Comparison of ENCODE assay signal across 28 cellular contexts in the genomic region with DNA sequence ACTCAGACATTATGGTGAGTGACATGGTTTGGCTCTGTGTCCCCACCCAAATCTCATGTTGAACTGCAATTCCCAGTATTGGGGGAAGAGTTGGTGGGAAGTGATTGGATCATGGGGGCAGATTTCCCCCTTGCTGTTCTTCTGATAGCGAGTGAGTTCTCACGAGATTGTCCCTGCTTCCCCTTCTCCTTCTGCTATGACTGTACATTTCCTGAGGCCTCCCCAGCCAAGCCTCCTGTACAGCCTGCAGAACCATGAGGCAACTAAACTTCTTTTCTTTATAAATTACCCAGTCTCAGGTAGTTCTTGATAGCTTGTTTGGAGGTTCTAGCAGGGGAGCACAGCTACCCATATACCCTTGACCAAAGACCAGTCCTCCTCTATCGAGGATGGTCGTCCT. TPM values are rescaled to one million over a fixed set of nuclear protein-coding genes. Genes with fewer than 3 reads are reported as not detected.
DNase-seq lines count a peak whose midpoint lies in the region; ATAC-seq, FAIRE-seq and TF ChIP-seq lines count a peak whose summit lies in the region.
"Had no signal": no experiment of that assay in that cellular context is flagged by ENCODE, and none has a peak within 500 bp of the region (broad histone marks: within the 10 kb centered on the region; RNA-seq: fewer than 3 reads in every experiment).

No MANE protein-coding gene starts in this region.

- no peak for TF ChIP-seq EP300 in GM12878 (IDR thresholded peaks at IDR 0.05; ENCODE audit: borderline replicate concordance in 1 of 2, control insufficient read depth in 1 of 2, low read depth in 2 of 2, low read length in 2 of 2)

- peaks cover 61% of the 10 kb centered on the region for H3K4me1 Mint-ChIP-seq in activated CD4-positive, alpha-beta T cell treated with anti-CD3 and anti-CD28 coated beads for 36 hours
- H3K4me1 Mint-ChIP-seq in activated CD4-positive, alpha-beta T cell treated with anti-CD3 and anti-CD28 coated beads, Interleukin-2, amount 10 ng/mL, durations not matched to agents 7 days and 5 days: peaks cover 39% of the 10 kb centered on the region
- H3K4me1 Mint-ChIP-seq in type B pancreatic cell (ENCODE audit: unreplicated experiment): no peaks in the 10 kb centered on the region

- no peak overlapping the region for H2AFZ ChIP-seq in OCI-LY3 (ENCODE audit: low read depth, low read length)
- no peak overlapping the region for H2AFZ ChIP-seq in GM12878 (ENCODE audit: control insufficient read depth, low read depth, low read length)
- H2AFZ ChIP-seq: parathyroid adenoma had no signal

- ATAC-seq in activated CD4-positive, alpha-beta T cell treated with anti-CD3 and anti-CD28 coated beads for 36 hours: peak; percentile 57
- ATAC-seq in GM12878: no peak
- no peak for ATAC-seq in GM19455 (IDR thresholded peaks at IDR 0.05; ENCODE audit: unreplicated experiment)
- ATAC-seq in GM19035 (IDR thresholded peaks at IDR 0.05; ENCODE audit: unreplicated experiment): no peak
- ATAC-seq: activated CD8-positive, alpha-beta T cell treated with anti-CD3 and anti-CD28 coated beads for 36 hours; effector memory CD8-positive, alpha-beta T cell; HCT116; right cardiac atrium; stimulated activated naive CD8-positive, alpha-beta T cell treated with anti-CD3 and anti-CD28 coated beads, Interleukin-15, amount 100 ng/mL, for 72 hours had no signal

- no peak for TF ChIP-seq POLR2A in GM12878 (IDR thresholded peaks at IDR 0.05; ENCODE audit: low read depth, low read length)

- peaks cover 17% of the 10 kb centered on the region for H3K9me3 Mint-ChIP-seq in activated CD4-positive, alpha-beta T cell treated with anti-CD3 and anti-CD28 coated beads for 36 hours (ENCODE audit: low read depth)
- H3K9me3 Mint-ChIP-seq in activated CD4-positive, alpha-beta T cell treated with anti-CD3 and anti-CD28 coated beads, Interleukin-2, amount 10 ng/mL, durations not matched to agents 7 days and 5 days: peaks cover 39% of the 10 kb centered on the region
- H3K9me3 Mint-ChIP-seq in type B pancreatic cell: peaks cover 22% of the 10 kb centered on the region

- H3K79me2 ChIP-seq in OCI-LY3 (ENCODE audit: low read length) (peaks cover 31% of the 10 kb centered on the region), GM12878 (ENCODE audit: control insufficient read depth, insufficient read depth, low read length) (peaks cover 34% of the 10 kb centered on the region)
- H3K79me2 ChIP-seq: parathyroid adenoma had no signal

- no peaks in the 10 kb centered on the region for H3K27me3 ChIP-seq in OCI-LY3 (ENCODE audit: low read depth, low read length)
- H3K27me3 ChIP-seq in GM12878 (replicated peaks in 1 of 2; ENCODE audit: control insufficient read depth in 2 of 2, insufficient read depth in 2 of 2, low read length in 1 of 2): no peaks in the 10 kb centered on the region
- H3K27me3 ChIP-seq: colonic mucosa, spleen, tibial artery had no signal

- peak overlapping the region; percentile 23; the same call in 1 of the 2 replicates for H3K4me2 ChIP-seq in OCI-LY3 (ENCODE audit: low read length)
- H3K4me2 ChIP-seq in GM12878 (ENCODE audit: control insufficient read depth, insufficient read depth): no peak overlapping the region

- intact Hi-C loops in activated CD4-positive, alpha-beta T cell treated with anti-CD3 and anti-CD28 coated beads for 36 hours (cut with DNase I, micrococcal nuclease): no loop called here
- intact Hi-C loops in GM12878 (cut with micrococcal nuclease; ENCODE audit: unreplicated experiment): no loop called here

- H3K4me3 ChIP-seq in OCI-LY3 (ENCODE audit: low read length) (no peak overlapping the region), GM12878 (no peak overlapping the region)
- H3K4me3 ChIP-seq: colonic mucosa, spleen, tibial artery had no signal

- H3K27ac Mint-ChIP-seq in activated CD4-positive, alpha-beta T cell treated with anti-CD3 and anti-CD28 coated beads for 36 hours: no peak overlapping the region
- H3K27ac Mint-ChIP-seq in activated CD4-positive, alpha-beta T cell treated with anti-CD3 and anti-CD28 coated beads, Interleukin-2, amount 10 ng/mL, durations not matched to agents 7 days and 5 days: no peak overlapping the region
- H3K27ac Mint-ChIP-seq in type B pancreatic cell: peak overlapping the region; percentile 0
- H3K27ac Mint-ChIP-seq: activated CD8-positive, alpha-beta T cell treated with anti-CD3 and anti-CD28 coated beads for 36 hours; mesothelial cell of epicardium had no signal

- CTCF ChIA-PET in activated CD4-positive, alpha-beta T cell treated with anti-CD3 and anti-CD28 coated beads for 36 hours (lab: Charles Lee): no interaction called here
- CTCF ChIA-PET in activated CD4-positive, alpha-beta T cell treated with anti-CD3 and anti-CD28 coated beads, Interleukin-2, amount 10 ng/mL, durations not matched to agents 7 days and 5 days (lab: Charles Lee): no interaction called here
- CTCF ChIA-PET in GM12878 (lab: Yijun Ruan, JAX): no interaction called here

- no peaks in the 10 kb centered on the region for H3K27me3 Mint-ChIP-seq in activated CD4-positive, alpha-beta T cell treated with anti-CD3 and anti-CD28 coated beads for 36 hours
- no peaks in the 10 kb centered on the region for H3K27me3 Mint-ChIP-seq in activated CD4-positive, alpha-beta T cell treated with anti-CD3 and anti-CD28 coated beads, Interleukin-2, amount 10 ng/mL, durations not matched to agents 7 days and 5 days
- H3K27me3 Mint-ChIP-seq in type B pancreatic cell: no peaks in the 10 kb centered on the region
- H3K27me3 Mint-ChIP-seq: activated CD8-positive, alpha-beta T cell treated with anti-CD3 and anti-CD28 coated beads for 36 hours; effector memory CD8-positive, alpha-beta T cell; stimulated activated naive CD8-positive, alpha-beta T cell treated with anti-CD3 and anti-CD28 coated beads, Interleukin-15, amount 100 ng/mL, for 72 hours had no signal

- H3K36me3 Mint-ChIP-seq in activated CD4-positive, alpha-beta T cell treated with anti-CD3 and anti-CD28 coated beads for 36 hours (ENCODE audit: low read depth): peaks cover 55% of the 10 kb centered on the region
- H3K36me3 Mint-ChIP-seq in activated CD4-positive, alpha-beta T cell treated with anti-CD3 and anti-CD28 coated beads, Interleukin-2, amount 10 ng/mL, durations not matched to agents 7 days and 5 days (ENCODE audit: low read depth): peaks cover 80% of the 10 kb centered on the region
- peaks cover 63% of the 10 kb centered on the region for H3K36me3 Mint-ChIP-seq in type B pancreatic cell

- FAIRE-seq in GM12878 (lab: Jason Lieb, UNC): peak; percentile 13
- FAIRE-seq: bronchial epithelial cell had no signal

- H3K4me1 ChIP-seq in OCI-LY3 (ENCODE audit: low read length) (peaks cover 23% of the 10 kb centered on the region), GM12878 (ENCODE audit: control insufficient read depth, insufficient read depth, low read length) (peaks cover 4% of the 10 kb centered on the region; the same call in 1 of the 2 replicates)
- H3K4me1 ChIP-seq: colonic mucosa, parathyroid adenoma, tibial artery had no signal

- H3K4me3 Mint-ChIP-seq in activated CD4-positive, alpha-beta T cell treated with anti-CD3 and anti-CD28 coated beads for 36 hours: no peak overlapping the region
- H3K4me3 Mint-ChIP-seq in activated CD4-positive, alpha-beta T cell treated with anti-CD3 and anti-CD28 coated beads, Interleukin-2, amount 10 ng/mL, durations not matched to agents 7 days and 5 days: no peak overlapping the region
- no peak overlapping the region for H3K4me3 Mint-ChIP-seq in type B pancreatic cell
- H3K4me3 Mint-ChIP-seq: activated CD8-positive, alpha-beta T cell treated with anti-CD3 and anti-CD28 coated beads for 36 hours; effector memory CD8-positive, alpha-beta T cell; mesothelial cell of epicardium; stimulated activated naive CD8-positive, alpha-beta T cell treated with anti-CD3 and anti-CD28 coated beads, Interleukin-15, amount 100 ng/mL, for 72 hours had no signal

- H3K9me3 ChIP-seq in OCI-LY3 (ENCODE audit: insufficient read depth, low read length) (peaks cover 11% of the 10 kb centered on the region; the same call in 1 of the 2 replicates), GM12878 (replicated peaks; ENCODE audit: control insufficient read depth, insufficient read depth, low read length) (peaks cover 30% of the 10 kb centered on the region)
- H3K9me3 ChIP-seq: colonic mucosa, tibial artery had no signal

- TF ChIP-seq RAD21 in GM12878 (IDR thresholded peaks at IDR 0.05; ENCODE audit: insufficient read depth, low read depth, low read length): no peak

- SMC1A ChIA-PET in GM12878 (lab: Charles Lee; ENCODE audit: uncharacterized antibody, unreplicated experiment): interaction anchor here (0.7 kb wide), 1 partner anchor 779 kb away, joined by 3 read pairs; no protein-coding TSS in a partner anchor

- TF ChIP-seq CTCF in OCI-LY3 (IDR thresholded peaks at IDR 0.05; ENCODE audit: low read depth, low read length) (no peak), GM12878 (IDR thresholded peaks at IDR 0.05 in 2 of 3, conservative IDR thresholded peaks at IDR 0.05 in 1 of 3; ENCODE audit: control insufficient read depth in 2 of 3, extremely low read depth in 1 of 3, insufficient read depth in 1 of 3, low read depth in 3 of 3, low read length in 3 of 3) (no peak), type B pancreatic cell (conservative IDR thresholded peaks at IDR 0.05) (no peak)

- in situ Hi-C loops in GM12878 (cut with MboI): no loop called here

- RAD21 ChIA-PET in GM12878 (lab: Charles Lee; ENCODE audit: unreplicated experiment): no interaction called here

- no TSS peak for BruUV-seq in GM12878 (replicated peaks; lab: Mats Ljungman, UMichigan)

- no peak for DNase-seq in activated CD4-positive, alpha-beta T cell treated with anti-CD3 and anti-CD28 coated beads for 36 hours
- no peak for DNase-seq in activated CD4-positive, alpha-beta T cell treated with anti-CD3 and anti-CD28 coated beads, Interleukin-2, amount 10 ng/mL, durations not matched to agents 7 days and 5 days
- DNase-seq in GM12878 (ENCODE audit: low read depth, low spot score) (no peak), type B pancreatic cell (ENCODE audit: extremely low spot score, unreplicated experiment) (no peak), SIG-M5 treated with dmso at 0.1 percent for 504 hours (lab: John Stamatoyannopoulos, UW; ENCODE audit: unreplicated experiment) (no peak)
- DNase-seq: activated CD8-positive, alpha-beta T cell treated with anti-CD3 and anti-CD28 coated beads for 36 hours; activated gamma-delta T cell treated with Interleukin-2 at 50 U/mL for 16 hours; amygdala; colonic mucosa; COR-L47; effector memory CD8-positive, alpha-beta T cell; foreskin fibroblast; NCI-H1105; NCI-H1930; NCI-H345; NCI-H748 treated with DMSO at 0.1 percent for 48 hours; right cardiac atrium; spleen; stimulated activated CD4-positive, alpha-beta T cell treated with anti-CD3 and anti-CD28 coated beads, Interleukin-4, amount 100 ng/mL, for 24 hours; stimulated activated naive CD8-positive, alpha-beta T cell treated with anti-CD3 and anti-CD28 coated beads, Interleukin-15, amount 100 ng/mL, for 72 hours; tibial artery had no signal

- POLR2A ChIA-PET in activated CD4-positive, alpha-beta T cell treated with anti-CD3 and anti-CD28 coated beads for 36 hours (lab: Charles Lee): no interaction called here
- POLR2A ChIA-PET in activated CD4-positive, alpha-beta T cell treated with anti-CD3 and anti-CD28 coated beads, Interleukin-2, amount 10 ng/mL, durations not matched to agents 7 days and 5 days (lab: Charles Lee): no interaction called here
- POLR2A ChIA-PET in GM12878 (lab: Charles Lee): no interaction called here

- H3K27ac ChIP-seq in OCI-LY3 (ENCODE audit: low read length) (no peak overlapping the region), GM12878 (ENCODE audit: control insufficient read depth, insufficient read depth) (no peak overlapping the region)
- H3K27ac ChIP-seq: colonic mucosa, parathyroid adenoma, tibial artery had no signal

- H3K9ac ChIP-seq in OCI-LY3 (ENCODE audit: low read length) (no peak overlapping the region), GM12878 (ENCODE audit: control insufficient read depth, insufficient read depth, low read length) (no peak overlapping the region)
- H3K9ac ChIP-seq: parathyroid adenoma had no signal

- H3K36me3 ChIP-seq in OCI-LY3 (replicated peaks; ENCODE audit: low read depth, low read length) (peaks cover 48% of the 10 kb centered on the region), GM12878 (ENCODE audit: control insufficient read depth in 2 of 2, insufficient read depth in 2 of 2, low read length in 1 of 2) (peaks cover 0 to 8% of the 10 kb centered on the region in 2 experiments; a peak in 3 of 4 replicates)
- H3K36me3 ChIP-seq: colonic mucosa had no signal

- WGBS in GM12878 (ENCODE audit: insufficient coverage, insufficient replicate concordance, low lambda C conversion rate, missing lambda C conversion rate): 50% methylated on average over 4 of the region's 4 CpGs

- no peaks in the 10 kb centered on the region for H4K20me1 ChIP-seq in OCI-LY3 (ENCODE audit: insufficient read depth, low read length)
- no peaks in the 10 kb centered on the region for H4K20me1 ChIP-seq in GM12878 (ENCODE audit: control insufficient read depth, insufficient read depth)

RNA-seq across cellular contexts. Expression of gene ADAM10, which starts 45.9 kb away (rescaled TPM):
- 10 to 100 TPM; 74.5 to 82.0 TPM for total RNA-seq in activated CD4-positive, alpha-beta T cell treated with anti-CD3 and anti-CD28 coated beads for 36 hours
- total RNA-seq in activated CD4-positive, alpha-beta T cell treated with anti-CD3 and anti-CD28 coated beads, Interleukin-2, amount 10 ng/mL, durations not matched to agents 7 days and 5 days: 100 to 1,000 TPM; 140 to 170 TPM
- total RNA-seq in GM12878 (2013; cell fraction: nucleolus; rRNA removed): 214 and 218 TPM in 2 replicates
- 40.7 and 43.9 TPM in 2 replicates for total RNA-seq in GM12878 (2014; rRNA removed)
- total RNA-seq in GM12878 (2014; rRNA removed; fragmentation: Illumina TruSeq; extraction: Trizol): 33.1 and 33.3 TPM in 2 replicates
- total RNA-seq in GM12878 (2021): 73.7 and 77.0 TPM in 2 replicates
- polyA plus RNA-seq in GM12878 (2011; ENCODE audit: low read depth): 34.2 TPM
- 83.0 and 107 TPM in 2 replicates for polyA plus RNA-seq in GM12878 (2011; rRNA removed)
- 37.9 and 39.1 TPM in 2 replicates for polyA plus RNA-seq in GM12878 (2011; cell fraction: cytosol; rRNA removed)
- polyA plus RNA-seq in GM12878 (2011; cell fraction: nucleus; rRNA removed): 23.7 and 25.8 TPM in 2 replicates
- 61.2 and 63.5 TPM in 2 replicates for polyA plus RNA-seq in GM12878 (2012)
- polyA plus RNA-seq in GM12878 (2014; fragmentation: Illumina TruSeq; extraction: Trizol): 59.5 and 60.2 TPM in 2 replicates
- 10 to 100 TPM; 10.0 to 11.1 TPM for polyA plus RNA-seq in GM12878 (2014; fragmentation: Nextera tagmentation; extraction: Ambion mirVana)
- polyA plus RNA-seq in GM12878 (2014; rRNA removed): 43.5 and 50.4 TPM in 2 replicates
- 10 to 100 TPM; 87.6 to 88.9 TPM for polyA plus RNA-seq in GM12878 (2016; fragmentation: Nextera tagmentation; extraction: Ambion mirVana)
- polyA minus RNA-seq in GM12878 (2011; rRNA and poly(A)+ RNA removed): 60.7 and 111 TPM in 2 replicates
- polyA minus RNA-seq in GM12878 (2011; cell fraction: cytosol; rRNA and poly(A)+ RNA removed): 39.4 and 50.1 TPM in 2 replicates
- polyA minus RNA-seq in GM12878 (2011; cell fraction: nucleus; rRNA and poly(A)+ RNA removed): 37.4 and 63.6 TPM in 2 replicates
- total RNA-seq in type B pancreatic cell (ENCODE audit: low replicate concordance): 228 and 438 TPM in 2 replicates
